26 cellular contexts compared by ENCODE assay signal in genomic region chr9:79796411-79796810, GRCh38.
A peak's percentile ranks its signal among the peaks of the same experiment; 100 is the strongest.
DNase-seq lines count a peak whose midpoint lies in the region; ATAC-seq, FAIRE-seq and TF ChIP-seq lines count a peak whose summit lies in the region.
"Had no signal": no experiment of that assay in that cellular context is flagged by ENCODE, and none has a peak within 500 bp of the region (broad histone marks: within the 10 kb centered on the region; RNA-seq: fewer than 3 reads in every experiment).

No MANE protein-coding gene starts in this region.

- intact Hi-C loops in mammary epithelial cell (cut with micrococcal nuclease) = no loop called here
- intact Hi-C loops in heart left ventricle (cut with DNase I) = no loop called here

- CTCF ChIA-PET in mammary epithelial cell (lab: Charles Lee; ENCODE audit: low non-redundant PET) = interaction anchor here (0.6 kb wide), 1 partner anchor 40 kb away, joined by 4 read pairs; no protein-coding TSS in a partner anchor

- H2AFZ ChIP-seq in GM23338 = peak overlapping the region; percentile 39; the same call in 1 of the 2 replicates
- no peak overlapping the region for H2AFZ ChIP-seq in mammary epithelial cell (ENCODE audit: low read depth, low read length)
- peak overlapping the region; percentile 41 for H2AFZ ChIP-seq in keratinocyte (ENCODE audit: control insufficient read depth, low read length)

- no peaks in the 10 kb centered on the region for H3K4me1 Mint-ChIP-seq in GM23338
- H3K4me1 Mint-ChIP-seq: CD14-positive monocyte; CD8-positive, alpha-beta memory T cell had no signal

- no peak overlapping the region for H3K4me3 Mint-ChIP-seq in GM23338
- H3K4me3 Mint-ChIP-seq: CD14-positive monocyte; CD4-positive, alpha-beta T cell; CD8-positive, alpha-beta memory T cell; HFFc6 had no signal

- no peaks in the 10 kb centered on the region for H3K79me2 ChIP-seq in GM23338 (replicated peaks; ENCODE audit: insufficient read depth)
- no peaks in the 10 kb centered on the region for H3K79me2 ChIP-seq in mammary epithelial cell (ENCODE audit: insufficient read depth, low read length)
- no peaks in the 10 kb centered on the region for H3K79me2 ChIP-seq in keratinocyte (ENCODE audit: control insufficient read depth, insufficient read depth, low read length)

- H3K9ac ChIP-seq in mammary epithelial cell (ENCODE audit: insufficient read depth, low read length) (no peak overlapping the region), keratinocyte (ENCODE audit: control insufficient read depth, extremely low read depth, insufficient read depth, low read length) (no peak overlapping the region)
- H3K9ac ChIP-seq: BLaER1 treated with 17β-estradiol and CSF1 and Interleukin-3, amounts not matched to agents 10 nM and 100 nM had no signal

- H3K4me1 ChIP-seq in GM23338 (ENCODE audit: insufficient read depth) = no peaks in the 10 kb centered on the region
- no peaks in the 10 kb centered on the region for H3K4me1 ChIP-seq in mammary epithelial cell (ENCODE audit: insufficient read depth, low read length)
- peaks cover 5% of the 10 kb centered on the region for H3K4me1 ChIP-seq in keratinocyte (ENCODE audit: control insufficient read depth, extremely low read depth, insufficient read depth, low read length)
- H3K4me1 ChIP-seq in heart left ventricle = peaks cover 0 to 17% (median 4%) of the 10 kb centered on the region in 12 donors
- H3K4me1 ChIP-seq: A549, HAP-1 had no signal

- no peak for ATAC-seq in GM23338
- peak; percentile 59 for ATAC-seq in esophagus mucosa
- no peak for ATAC-seq in heart left ventricle
- ATAC-seq in HG02798 (IDR thresholded peaks at IDR 0.05; ENCODE audit: poor library complexity, unreplicated experiment) = no peak
- ATAC-seq: A549, GM12878 had no signal

- in situ Hi-C loops in mammary epithelial cell (cut with MboI; ENCODE audit: low sequenced_read_pairs in 2 of 2) = no loop called here

- no TSS peak for BruUV-seq in mammary epithelial cell (replicated peaks; lab: Mats Ljungman, UMichigan)

- H3K27me3 ChIP-seq in GM23338 (ENCODE audit: insufficient read depth) (no peaks in the 10 kb centered on the region), mammary epithelial cell (ENCODE audit: insufficient read depth, low read length) (no peaks in the 10 kb centered on the region), keratinocyte (ENCODE audit: control insufficient read depth, extremely low read depth, insufficient read depth, low read length) (no peaks in the 10 kb centered on the region), heart left ventricle (no peaks in the 10 kb centered on the region)
- H3K27me3 ChIP-seq: BE2C; BLaER1 treated with 17β-estradiol and CSF1 and Interleukin-3, amounts not matched to agents 10 nM and 100 nM had no signal

- no peak overlapping the region for H3K27ac ChIP-seq in GM23338 (ENCODE audit: low read depth)
- no peak overlapping the region for H3K27ac ChIP-seq in mammary epithelial cell (ENCODE audit: insufficient read depth, low read depth, low read length)
- no peak overlapping the region for H3K27ac ChIP-seq in keratinocyte (ENCODE audit: control insufficient read depth, insufficient read depth, low read length)
- H3K27ac ChIP-seq in heart left ventricle = no peak overlapping the region
- H3K27ac ChIP-seq: A549; BLaER1 treated with 17β-estradiol and CSF1 and Interleukin-3, amounts not matched to agents 10 nM and 100 nM had no signal

- peaks cover 4% of the 10 kb centered on the region for H3K9me2 ChIP-seq in GM23338 (ENCODE audit: insufficient read depth)

- peak; percentile 60 for FAIRE-seq in keratinocyte (lab: Jason Lieb, UNC)
- FAIRE-seq: A549, D721Med, GM12878, GM19239 had no signal

- dilution Hi-C loops in mammary epithelial cell (cut with HindIII; ENCODE audit: low sequenced_read_pairs) = no loop called here
- dilution Hi-C loops in keratinocyte (cut with MboI; ENCODE audit: extremely low pct_ligation_motif_present, low sequenced_read_pairs) = loop anchor here (25.0 kb wide), 1 partner anchor 109 kb away; no protein-coding TSS in a partner anchor

- H4K20me1 ChIP-seq in GM23338 (replicated peaks; ENCODE audit: insufficient read depth) (no peaks in the 10 kb centered on the region), mammary epithelial cell (ENCODE audit: insufficient read depth, low read length) (no peaks in the 10 kb centered on the region), keratinocyte (ENCODE audit: control insufficient read depth, extremely low read depth, insufficient read depth, low read length) (no peaks in the 10 kb centered on the region)
- H4K20me1 ChIP-seq: BLaER1 treated with 17β-estradiol and CSF1 and Interleukin-3, amounts not matched to agents 10 nM and 100 nM had no signal

- H3F3A ChIP-seq in GM23338 (replicated peaks; ENCODE audit: low read depth) = no peaks in the 10 kb centered on the region

- TF ChIP-seq CTCF in GM23338 (conservative IDR thresholded peaks at IDR 0.05; ENCODE audit: low read depth in 2 of 2) (no peak), mammary epithelial cell (conservative IDR thresholded peaks at IDR 0.05 in 1 of 2, IDR thresholded peaks at IDR 0.05 in 1 of 2; ENCODE audit: extremely low read depth in 1 of 2, insufficient read depth in 1 of 2, low read depth in 1 of 2, low read length in 2 of 2) (no peak), keratinocyte (optimal IDR thresholded peaks at IDR 0.05 in 1 of 3, IDR thresholded peaks at IDR 0.05 in 1 of 3, conservative IDR thresholded peaks at IDR 0.05 in 1 of 3; ENCODE audit: extremely low read depth in 1 of 3, insufficient read depth in 2 of 3, low read length in 3 of 3) (no peak), heart left ventricle (IDR thresholded peaks at IDR 0.05) (no peak)

- H3K36me3 ChIP-seq in GM23338 (ENCODE audit: insufficient read depth) = no peaks in the 10 kb centered on the region
- no peaks in the 10 kb centered on the region for H3K36me3 ChIP-seq in mammary epithelial cell (ENCODE audit: insufficient read depth, low read length)
- H3K36me3 ChIP-seq in keratinocyte (ENCODE audit: control insufficient read depth in 2 of 2, extremely low read depth in 1 of 2, insufficient read depth in 2 of 2, low read length in 2 of 2) = no peaks in the 10 kb centered on the region
- no peaks in the 10 kb centered on the region for H3K36me3 ChIP-seq in heart left ventricle
- H3K36me3 ChIP-seq: BE2C; BLaER1 treated with 17β-estradiol and CSF1 and Interleukin-3, amounts not matched to agents 10 nM and 100 nM; HAP-1 had no signal

- no peak for TF ChIP-seq POLR2A in heart left ventricle (IDR thresholded peaks at IDR 0.05)

- 46% methylated on average over 3 of the region's 3 CpGs for WGBS in mammary epithelial cell (ENCODE audit: low coverage, missing lambda C conversion rate)
- 84 to 95% (median 88%) methylated on average over 3 of the region's 3 CpGs for WGBS in heart left ventricle, 4 donors

- H3K4me3 ChIP-seq in GM23338 (no peak overlapping the region), mammary epithelial cell (replicated peaks in 1 of 3; ENCODE audit: insufficient read depth in 1 of 3, low read depth in 2 of 3, low read length in 3 of 3) (no peak overlapping the region), keratinocyte (ENCODE audit: control insufficient read depth in 2 of 3, extremely low read depth in 1 of 3, insufficient read depth in 2 of 3, low read depth in 1 of 3, low read length in 3 of 3) (no peak overlapping the region), heart left ventricle (no peak overlapping the region)
- H3K4me3 ChIP-seq: A549; BLaER1 treated with 17β-estradiol and CSF1 and Interleukin-3, amounts not matched to agents 10 nM and 100 nM; GM12878; HAP-1 had no signal

- H3K27me3 Mint-ChIP-seq in GM23338 (ENCODE audit: insufficient read depth, low read depth, poor library complexity) = no peaks in the 10 kb centered on the region
- H3K27me3 Mint-ChIP-seq: CD4-positive, alpha-beta T cell; CD8-positive, alpha-beta memory T cell had no signal

- no peaks in the 10 kb centered on the region for H3K36me3 Mint-ChIP-seq in GM23338 (ENCODE audit: low read depth)
- H3K36me3 Mint-ChIP-seq: CD14-positive monocyte; CD8-positive, alpha-beta memory T cell had no signal

- no peak overlapping the region for H3K4me2 ChIP-seq in GM23338
- no peak overlapping the region for H3K4me2 ChIP-seq in mammary epithelial cell (ENCODE audit: insufficient read depth, low read depth, low read length)
- H3K4me2 ChIP-seq in keratinocyte (ENCODE audit: control insufficient read depth, extremely low read depth, insufficient read depth, low read depth, low read length) = no peak overlapping the region
- H3K4me2 ChIP-seq: A549; BLaER1 treated with 17β-estradiol and CSF1 and Interleukin-3, amounts not matched to agents 10 nM and 100 nM had no signal

- no peaks in the 10 kb centered on the region for H3K9me3 Mint-ChIP-seq in GM23338
- H3K9me3 Mint-ChIP-seq: CD4-positive, alpha-beta T cell; HFFc6 had no signal

- DNase-seq in GM23338 (ENCODE audit: low spot score) (no peak), mammary epithelial cell (peak; percentile 15), keratinocyte (ENCODE audit: low read depth, low spot score) (no peak), heart left ventricle (no peak)
- no peak for DNase-seq in stimulated activated naive CD4-positive, alpha-beta T cell treated with Interleukin-2 at 50 U/mL for 16 hours (lab: John Stamatoyannopoulos, UW)
- DNase-seq: 8988T; ACHN; AML-193; BE2C; CD4-positive, alpha-beta T cell; CD8-positive, alpha-beta memory T cell; DMS 273 treated with DMSO at 0.1 percent for 48 hours; DMS79; EL; GDM1; GOT3; HFFc6 had no signal

- no peak overlapping the region for H3K27ac Mint-ChIP-seq in GM23338
- H3K27ac Mint-ChIP-seq: CD14-positive monocyte; CD4-positive, alpha-beta T cell; CD8-positive, alpha-beta memory T cell; HFFc6 had no signal

- H3K9me3 ChIP-seq in mammary epithelial cell (replicated peaks; ENCODE audit: insufficient read depth, low read length) = no peaks in the 10 kb centered on the region
- no peaks in the 10 kb centered on the region for H3K9me3 ChIP-seq in keratinocyte (ENCODE audit: control insufficient read depth, low read depth, low read length)
- H3K9me3 ChIP-seq in heart left ventricle = no peaks in the 10 kb centered on the region
- H3K9me3 ChIP-seq: A549; BE2C; BLaER1 treated with 17β-estradiol and CSF1 and Interleukin-3, amounts not matched to agents 10 nM and 100 nM; HAP-1 had no signal

- no peaks in the 10 kb centered on the region for H3K9me1 ChIP-seq in keratinocyte (ENCODE audit: control insufficient read depth, extremely low read depth, insufficient read depth, low read length)

TF ChIP-seq in GM23338, 12 proteins besides CTCF, POLR2A, EP300 and RAD21 (continues in another document):
- TF ChIP-seq EZH2 (IDR thresholded peaks at IDR 0.05; ENCODE audit: low read depth, unreplicated experiment) = no peak
